In genomic region chr11:112735470-112735869, GRCh38 we compare ENCODE assay signal across 18 cellular contexts.
DNase-seq lines count a peak whose midpoint lies in the region; ATAC-seq and TF ChIP-seq lines count a peak whose summit lies in the region.
"Had no signal": no experiment of that assay in that cellular context is flagged by ENCODE, and none has a peak within 500 bp of the region (broad histone marks: within the 10 kb centered on the region; RNA-seq: fewer than 3 reads in every experiment).

No MANE protein-coding gene starts in this region.

- no peak overlapping the region for H3K4me3 ChIP-seq in GM12865 (ENCODE audit: low read depth, low read length)
- H3K4me3 ChIP-seq in dorsolateral prefrontal cortex: no peak overlapping the region
- H3K4me3 ChIP-seq in thyroid gland (replicated peaks in 1 of 3): no peak overlapping the region
- H3K4me3 ChIP-seq in SK-N-SH (ENCODE audit: low read depth in 2 of 2, low read length in 1 of 2): no peak overlapping the region
- H3K4me3 ChIP-seq in stomach: no peak overlapping the region
- H3K4me3 ChIP-seq: BLaER1, HAP-1 had no signal

- no peaks in the 10 kb centered on the region for H3K9me3 ChIP-seq in thyroid gland
- no peaks in the 10 kb centered on the region for H3K9me3 ChIP-seq in SK-N-SH
- no peaks in the 10 kb centered on the region for H3K9me3 ChIP-seq in stomach
- H3K9me3 ChIP-seq: BLaER1, Caco-2, HAP-1 had no signal

- H3F3A ChIP-seq in SK-N-SH (replicated peaks; ENCODE audit: insufficient read depth): no peaks in the 10 kb centered on the region

- CTCF ChIA-PET in SK-N-SH (lab: Yijun Ruan, JAX): interaction anchor here (1.4 kb wide), 1 partner anchor 49 kb away, joined by 3 read pairs; no protein-coding TSS in a partner anchor

- H3K36me3 ChIP-seq in thyroid gland (no peaks in the 10 kb centered on the region), SK-N-SH (replicated peaks in 1 of 2; ENCODE audit: control insufficient read depth in 1 of 2, insufficient read depth in 2 of 2, low read length in 1 of 2) (no peaks in the 10 kb centered on the region), stomach (no peaks in the 10 kb centered on the region)
- H3K36me3 ChIP-seq: BLaER1, HAP-1 had no signal

- H2AFZ ChIP-seq in SK-N-SH (ENCODE audit: low read depth): no peak overlapping the region

- no peaks in the 10 kb centered on the region for H3K4me1 ChIP-seq in thyroid gland
- no peaks in the 10 kb centered on the region; a peak in 1 of 4 replicates for H3K4me1 ChIP-seq in SK-N-SH (ENCODE audit: control insufficient read depth in 1 of 2, insufficient read depth in 2 of 2, low read depth in 1 of 2, low read length in 1 of 2)
- H3K4me1 ChIP-seq in stomach: peaks cover 0 to 5% (median 0%) of the 10 kb centered on the region in 4 donors
- H3K4me1 ChIP-seq: BLaER1, Caco-2, HAP-1 had no signal

- H3K9ac ChIP-seq in SK-N-SH: no peak overlapping the region
- H3K9ac ChIP-seq: BLaER1 had no signal

- intact Hi-C loops in dorsolateral prefrontal cortex (cut with DNase I) (loop anchor here in 1 of 2 donors (2.0 kb wide), 1 partner anchor 81 kb away; no protein-coding TSS in a partner anchor), thyroid gland (cut with DNase I) (no loop called here), stomach (cut with DNase I; ENCODE audit: low total_unique reads) (no loop called here)

- POLR2A ChIA-PET in SK-N-SH (lab: Yijun Ruan, JAX): no interaction called here

- H3K79me2 ChIP-seq in SK-N-SH (ENCODE audit: insufficient read depth): no peaks in the 10 kb centered on the region

- H3K9me2 ChIP-seq in SK-N-SH: no peaks in the 10 kb centered on the region

- peak; percentile 38 for DNase-seq in GM12865 (ENCODE audit: low read depth)
- DNase-seq in dorsolateral prefrontal cortex: no peak
- DNase-seq in thyroid gland: no peak
- no peak for DNase-seq in SK-N-SH
- no peak for DNase-seq in stomach
- DNase-seq: AML-193; Caco-2; CD8-positive, alpha-beta memory T cell; DND-41; GDM1; GOT3 had no signal

- no peak for TF ChIP-seq RAD21 in SK-N-SH (IDR thresholded peaks at IDR 0.05; ENCODE audit: low read length)

- H3K27me3 ChIP-seq in dorsolateral prefrontal cortex (no peaks in the 10 kb centered on the region), thyroid gland (no peaks in the 10 kb centered on the region), SK-N-SH (ENCODE audit: insufficient read depth) (no peaks in the 10 kb centered on the region; the same call in 1 of the 2 replicates), stomach (no peaks in the 10 kb centered on the region)
- H3K27me3 ChIP-seq: BLaER1 had no signal

- TF ChIP-seq POLR2A in thyroid gland (IDR thresholded peaks at IDR 0.05): no peak
- TF ChIP-seq POLR2A in stomach (IDR thresholded peaks at IDR 0.05): no peak

- TF ChIP-seq CTCF in GM12865 (IDR thresholded peaks at IDR 0.05; ENCODE audit: insufficient read depth, low read depth, low read length, missing control alignments): no peak
- TF ChIP-seq CTCF in dorsolateral prefrontal cortex (IDR thresholded peaks at IDR 0.05 in 54 of 56, conservative IDR thresholded peaks at IDR 0.05 in 2 of 56; ENCODE audit: low read depth in 1 of 56, partially characterized antibody in 56 of 56): no peak
- TF ChIP-seq CTCF in thyroid gland (IDR thresholded peaks at IDR 0.05): no peak
- no peak for TF ChIP-seq CTCF in SK-N-SH (IDR thresholded peaks at IDR 0.05)
- TF ChIP-seq CTCF in stomach (IDR thresholded peaks at IDR 0.05): no peak

- H3K4me2 ChIP-seq in SK-N-SH: no peak overlapping the region
- H3K4me2 ChIP-seq: BLaER1 had no signal

- no peak for TF ChIP-seq EP300 in SK-N-SH (IDR thresholded peaks at IDR 0.05; ENCODE audit: borderline replicate concordance in 1 of 2, low read depth in 1 of 2, low read length in 1 of 2)
- no peak for TF ChIP-seq EP300 in stomach (IDR thresholded peaks at IDR 0.05)

- H4K20me1 ChIP-seq in SK-N-SH (ENCODE audit: insufficient read depth): no peaks in the 10 kb centered on the region
- H4K20me1 ChIP-seq: BLaER1 had no signal

- peak overlapping the region; percentile 87 for H3K27ac ChIP-seq in angular gyrus (ENCODE audit: low read depth, low read length)
- H3K27ac ChIP-seq in dorsolateral prefrontal cortex: peak overlapping the region; percentile 10 to 98 (median 91)
- no peak overlapping the region for H3K27ac ChIP-seq in thyroid gland
- no peak overlapping the region for H3K27ac ChIP-seq in SK-N-SH (ENCODE audit: low read depth in 2 of 2, low read length in 1 of 2)
- H3K27ac ChIP-seq in stomach: no peak overlapping the region
- H3K27ac ChIP-seq: 22Rv1, BLaER1, HL-60 had no signal

- 72 to 97% methylated on average over 2 of the region's 2 CpGs for WGBS in thyroid gland, 2 donors
- 30% methylated on average over 2 of the region's 2 CpGs for WGBS in SK-N-SH (ENCODE audit: low lambda C conversion rate)
- WGBS in stomach, 5 donors: 68 to 84% (median 76%) methylated on average over 2 of the region's 2 CpGs

- ATAC-seq in GM21786 (IDR thresholded peaks at IDR 0.05; ENCODE audit: unreplicated experiment) (peak; percentile 47), HG02763 (IDR thresholded peaks at IDR 0.05; ENCODE audit: unreplicated experiment) (no peak)

TF ChIP-seq in SK-N-SH, 30 proteins besides CTCF, POLR2A, EP300 and RAD21 (continues in another document):
- no peak for TF ChIP-seq ZBTB33 (IDR thresholded peaks at IDR 0.05; ENCODE audit: borderline replicate concordance, low read depth)
- TF ChIP-seq REST (IDR thresholded peaks at IDR 0.05; ENCODE audit: low read depth, low read length): no peak
- no peak for TF ChIP-seq IRF3 (IDR thresholded peaks at IDR 0.05; ENCODE audit: low read depth, low read length)
- no peak for TF ChIP-seq FOSL2 (IDR thresholded peaks at IDR 0.05; ENCODE audit: borderline replicate concordance, low read depth)
- no peak for TF ChIP-seq NRF1 (IDR thresholded peaks at IDR 0.05; ENCODE audit: low read depth, low read length)
- no peak for TF ChIP-seq GATA2 (CRISPR knock-in tag; IDR thresholded peaks at IDR 0.05)
- TF ChIP-seq TAF1 (IDR thresholded peaks at IDR 0.05; ENCODE audit: borderline replicate concordance, low read depth, low read length): no peak
- TF ChIP-seq CHD2 (IDR thresholded peaks at IDR 0.05; ENCODE audit: low read length, partially characterized antibody): no peak
- no peak for TF ChIP-seq MAX (IDR thresholded peaks at IDR 0.05; ENCODE audit: low read depth)
- no peak for TF ChIP-seq SIN3A (IDR thresholded peaks at IDR 0.05; ENCODE audit: borderline replicate concordance, low read depth, low read length)

Comparison
In these comparisons a context has a peak if more than half of its experiments do, and no peak if none do; other contexts are left out.
1. H3K27ac ChIP-seq: peak in angular gyrus (single experiment) and dorsolateral prefrontal cortex (59 of 59); none in thyroid gland (0 of 3), SK-N-SH (0 of 2) and stomach (0 of 5).